8 cellular contexts compared by ENCODE assay signal in the genomic region with DNA sequence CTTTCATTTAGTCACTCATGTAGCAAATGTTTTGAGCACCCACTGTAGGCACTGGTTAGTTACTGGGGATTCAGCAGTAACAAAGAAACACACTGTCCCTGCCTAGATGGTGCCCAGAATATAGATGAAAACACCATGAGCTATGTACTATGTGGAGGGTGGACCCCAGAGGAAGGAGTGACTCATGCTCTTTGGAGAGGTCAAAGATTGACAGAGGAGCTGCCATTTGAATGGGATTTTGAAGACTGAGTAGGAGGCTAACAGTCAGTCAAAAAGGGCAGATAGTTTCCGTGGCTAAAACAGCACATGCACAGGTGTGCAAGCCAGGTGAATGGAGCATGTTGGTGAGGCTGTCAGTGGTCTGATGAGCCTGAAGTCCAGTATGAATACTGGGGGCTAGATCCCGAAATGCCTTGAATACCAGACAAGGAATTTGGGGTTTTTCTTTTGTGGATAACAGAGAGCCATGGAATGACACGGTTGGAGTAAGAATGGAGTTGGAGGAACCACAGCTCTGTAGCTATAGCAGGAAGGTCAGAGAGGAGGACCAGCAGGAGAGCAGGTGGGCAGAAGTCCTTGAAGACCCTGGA. TPM values are rescaled to one million over a fixed set of nuclear protein-coding genes. Genes with fewer than 3 reads are reported as not detected.
DNase-seq lines count a peak whose midpoint lies in the region; ATAC-seq, FAIRE-seq and TF ChIP-seq lines count a peak whose summit lies in the region.

No MANE protein-coding gene starts in this region.

- POLR2A ChIA-PET in HepG2 (lab: Yijun Ruan, JAX), result interaction anchor here (0.9 to 1.0 kb wide), 3 partner anchors 9 to 205 kb away, joined by 3 read pairs; a partner anchor contains a TSS

- H3K36me3 Mint-ChIP-seq in activated T-helper 2 cell treated with anti-CD3 and anti-CD28 coated beads, Interferon-gamma antibody, Interleukin-2, Interleukin-4, amounts not matched to agents 10 μg/mL and 5 μg/mL and 100 μg/mL, durations not matched to agents 14 hours and 24 hours and 36 hours (ENCODE audit: low read depth), result peaks cover 95% of the 10 kb centered on the region

- peak overlapping the region in 1 of 3 experiments; percentile 39; a peak in 1 of 6 replicates for H3K4me3 ChIP-seq in HepG2 (replicated peaks in 1 of 3; ENCODE audit: insufficient read depth in 1 of 3, low read depth in 2 of 3, low read length in 3 of 3)
- no peak overlapping the region for H3K4me3 ChIP-seq in right lobe of liver
- no peak overlapping the region for H3K4me3 ChIP-seq in colonic mucosa

- peak overlapping the region; percentile 63 for H3K4me2 ChIP-seq in HepG2 (ENCODE audit: low read depth, low read length)

- H3K4me1 ChIP-seq in HepG2 (ENCODE audit: insufficient read depth, low read length) (peaks cover 34% of the 10 kb centered on the region), right lobe of liver (no peaks in the 10 kb centered on the region), colonic mucosa (no peaks in the 10 kb centered on the region)

- no peak for TF ChIP-seq RAD21 in HepG2 (CRISPR knock-in tag; IDR thresholded peaks at IDR 0.05)

- peak overlapping the region; percentile 96 for H3K27ac Mint-ChIP-seq in activated T-helper 2 cell treated with anti-CD3 and anti-CD28 coated beads, Interferon-gamma antibody, Interleukin-2, Interleukin-4, amounts not matched to agents 10 μg/mL and 5 μg/mL and 100 μg/mL, durations not matched to agents 14 hours and 24 hours and 36 hours

- H3K9ac ChIP-seq in HepG2 (ENCODE audit: insufficient read depth, low read depth, low read length), result peak overlapping the region; percentile 13; the same call in 1 of the 2 replicates
- no peak overlapping the region for H3K9ac ChIP-seq in colonic mucosa (ENCODE audit: low read depth in 2 of 2, low read length in 2 of 2)

- TF ChIP-seq EP300 in HepG2 (IDR thresholded peaks at IDR 0.05; ENCODE audit: low read depth in 2 of 2, low read length in 2 of 2) (no peak; a peak in 1 of 4 replicates), HepG2 (CRISPR knock-in tag; IDR thresholded peaks at IDR 0.05; ENCODE audit: borderline replicate concordance) (no peak)

- intact Hi-C loops in HepG2 (cut with micrococcal nuclease; ENCODE audit: unreplicated experiment) (no loop called here), right lobe of liver (cut with DNase I) (no loop called here), colonic mucosa (cut with DNase I) (no loop called here)
- intact Hi-C loops in activated T-helper 2 cell treated with anti-CD3 and anti-CD28 coated beads, Interferon-gamma antibody, Interleukin-2, Interleukin-4, amounts not matched to agents 10 μg/mL and 5 μg/mL and 100 μg/mL, durations not matched to agents 14 hours and 24 hours and 36 hours (cut with micrococcal nuclease), result loop anchor here (1.0 to 5.0 kb wide), 6 partner anchors 19 to 236 kb away; no protein-coding TSS in a partner anchor

- TF ChIP-seq CTCF in HepG2 (CRISPR knock-in tag; IDR thresholded peaks at IDR 0.05), result no peak
- no peak for TF ChIP-seq CTCF in right lobe of liver (IDR thresholded peaks at IDR 0.05)
- no peak for TF ChIP-seq CTCF in colonic mucosa (IDR thresholded peaks at IDR 0.05)

- H3K9me3 ChIP-seq in HepG2 (ENCODE audit: low read length), result peaks cover 8% of the 10 kb centered on the region; the same call in 1 of the 2 replicates
- H3K9me3 ChIP-seq in right lobe of liver, result no peaks in the 10 kb centered on the region
- no peaks in the 10 kb centered on the region for H3K9me3 ChIP-seq in colonic mucosa

- in situ Hi-C loops in HepG2 (cut with HindIII; ENCODE audit: extremely low pct_ligation_motif_present, low pct_unique_long_range_greater_than_20kb), result no loop called here

- H3K79me2 ChIP-seq in HepG2 (ENCODE audit: insufficient read depth, low read length), result no peaks in the 10 kb centered on the region

- H3K36me3 ChIP-seq in HepG2 (replicated peaks in 1 of 2; ENCODE audit: control insufficient read depth in 1 of 2, insufficient read depth in 2 of 2, low read length in 2 of 2), result no peaks in the 10 kb centered on the region
- H3K36me3 ChIP-seq in right lobe of liver, result no peaks in the 10 kb centered on the region
- no peaks in the 10 kb centered on the region for H3K36me3 ChIP-seq in colonic mucosa

- no TSS peak for BruUV-seq in HepG2 (replicated peaks; lab: Mats Ljungman, UMichigan)

- H3K27me3 Mint-ChIP-seq in activated T-helper 2 cell treated with anti-CD3 and anti-CD28 coated beads, Interferon-gamma antibody, Interleukin-2, Interleukin-4, amounts not matched to agents 10 μg/mL and 5 μg/mL and 100 μg/mL, durations not matched to agents 14 hours and 24 hours and 36 hours (ENCODE audit: low read depth), result no peaks in the 10 kb centered on the region

- H3K27ac ChIP-seq in HepG2 (ENCODE audit: extremely low read length, insufficient read depth, low read length) (no peak overlapping the region), right lobe of liver (no peak overlapping the region), colonic mucosa (no peak overlapping the region)

- 18% methylated on average over 3 of the region's 3 CpGs for WGBS in HepG2 (ENCODE audit: low lambda C conversion rate)
- WGBS in right lobe of liver (ENCODE audit: insufficient coverage, low coverage, low lambda C conversion rate, missing lambda C conversion rate), result 40% methylated on average over 3 of the region's 3 CpGs

- no peak for TF ChIP-seq POLR2A in HepG2 (IDR thresholded peaks at IDR 0.05; ENCODE audit: insufficient read depth in 1 of 2, low read depth in 2 of 2, low read length in 2 of 2)
- TF ChIP-seq POLR2A in right lobe of liver (IDR thresholded peaks at IDR 0.05), result no peak

- ATAC-seq in HepG2 (peak; percentile 96), right lobe of liver (no peak), HG03460 (IDR thresholded peaks at IDR 0.05; ENCODE audit: unreplicated experiment) (peak; percentile 36), GM19324 (IDR thresholded peaks at IDR 0.05; ENCODE audit: low FRiP score, unreplicated experiment) (no peak)

- CTCF ChIA-PET in HepG2 (lab: Yijun Ruan, JAX; ENCODE audit: low intra/inter-chr PET ratio, low total read pairs), result no interaction called here

- H3K27me3 ChIP-seq in HepG2 (ENCODE audit: control insufficient read depth in 1 of 2, insufficient read depth in 2 of 2, low read length in 2 of 2) (peaks cover 5 to 33% of the 10 kb centered on the region in 2 experiments), right lobe of liver (no peaks in the 10 kb centered on the region), colonic mucosa (no peaks in the 10 kb centered on the region)

- H3K4me3 Mint-ChIP-seq in activated T-helper 2 cell treated with anti-CD3 and anti-CD28 coated beads, Interferon-gamma antibody, Interleukin-2, Interleukin-4, amounts not matched to agents 10 μg/mL and 5 μg/mL and 100 μg/mL, durations not matched to agents 14 hours and 24 hours and 36 hours (ENCODE audit: low read depth), result peak overlapping the region; percentile 99

- H3K9me3 Mint-ChIP-seq in activated T-helper 2 cell treated with anti-CD3 and anti-CD28 coated beads, Interferon-gamma antibody, Interleukin-2, Interleukin-4, amounts not matched to agents 10 μg/mL and 5 μg/mL and 100 μg/mL, durations not matched to agents 14 hours and 24 hours and 36 hours, result peaks cover 20% of the 10 kb centered on the region

- peaks cover 57% of the 10 kb centered on the region for H3K4me1 Mint-ChIP-seq in activated T-helper 2 cell treated with anti-CD3 and anti-CD28 coated beads, Interferon-gamma antibody, Interleukin-2, Interleukin-4, amounts not matched to agents 10 μg/mL and 5 μg/mL and 100 μg/mL, durations not matched to agents 14 hours and 24 hours and 36 hours (ENCODE audit: low read depth)

- peak overlapping the region; percentile 18 for H2AFZ ChIP-seq in HepG2 (ENCODE audit: low read length)

- no peaks in the 10 kb centered on the region for H4K20me1 ChIP-seq in HepG2 (ENCODE audit: insufficient read depth, low read length)

- FAIRE-seq in HepG2 (lab: Jason Lieb, UNC), result peak; percentile 71

- DNase-seq in HepG2 (ENCODE audit: low spot score), result peak; percentile 89
- no peak for DNase-seq in right lobe of liver
- no peak for DNase-seq in activated T-helper 2 cell treated with anti-CD3 and anti-CD28 coated beads, Interferon-gamma antibody, Interleukin-2, Interleukin-4, amounts not matched to agents 10 μg/mL and 5 μg/mL and 100 μg/mL, durations not matched to agents 14 hours and 24 hours and 36 hours (ENCODE audit: low spot score)
- peak; percentile 60 for DNase-seq in renal cortical epithelial cell (ENCODE audit: low read depth)
- DNase-seq in colonic mucosa, result no peak
- no peak for DNase-seq in GDM1 (lab: John Stamatoyannopoulos, UW)

TF ChIP-seq in HepG2, 621 proteins besides CTCF, POLR2A, EP300 and RAD21 (continues in another document):
- no peak for TF ChIP-seq ZNF138 (CRISPR knock-in tag; IDR thresholded peaks at IDR 0.05; ENCODE audit: low read depth)

RNA-seq across cellular contexts. Expression of a gene that starts 6.1 kb away (rescaled TPM):
- total RNA-seq in HepG2 (2016; rRNA removed; fragmentation: Illumina TruSeq; extraction: Trizol), result 0.17 and 0.64 TPM in 2 replicates
- not detected in 2 replicates for total RNA-seq in HepG2 (2016; cell fraction: cytosol; rRNA removed; fragmentation: Illumina TruSeq; extraction: Trizol; ENCODE audit: low read depth)
- total RNA-seq in HepG2 (2016; cell fraction: insoluble cytoplasmic fraction; rRNA removed; fragmentation: Illumina TruSeq; extraction: Trizol), result 0.22 and 0.43 TPM in 2 replicates
- 0.22 and 0.45 TPM in 2 replicates for total RNA-seq in HepG2 (2016; cell fraction: membrane; rRNA removed; fragmentation: Illumina TruSeq; extraction: Trizol)
- 0.28 and 0.40 TPM in 2 replicates for total RNA-seq in HepG2 (2016; cell fraction: nucleus; rRNA removed; fragmentation: Illumina TruSeq; extraction: Trizol)
- polyA plus RNA-seq in HepG2 (2011; rRNA removed), result 0.49 and 1.6 TPM in 2 replicates
- polyA plus RNA-seq in HepG2 (2011; cell fraction: cytosol; rRNA removed), result 0.62 and 1.4 TPM in 2 replicates
- polyA plus RNA-seq in HepG2 (2011; cell fraction: nucleus; rRNA removed), result 0.34 and 1.6 TPM in 2 replicates
- polyA plus RNA-seq in HepG2 (2012), result 1.1 and 2.8 TPM in 2 replicates
- 0.07 and 0.09 TPM in 2 replicates for polyA plus RNA-seq in HepG2 (2016; cell fraction: cytosol; fragmentation: Illumina TruSeq; extraction: Trizol; ENCODE audit: low read depth)
- polyA plus RNA-seq in HepG2 (2016; cell fraction: insoluble cytoplasmic fraction; fragmentation: Illumina TruSeq; extraction: Trizol; ENCODE audit: low read depth), result 0.14 and 0.21 TPM in 2 replicates
- polyA plus RNA-seq in HepG2 (2016; cell fraction: membrane; fragmentation: Illumina TruSeq; extraction: Trizol; ENCODE audit: low read depth), result 0.06 and 0.12 TPM in 2 replicates
- 0.35 and 0.56 TPM in 2 replicates for polyA plus RNA-seq in HepG2 (2016; cell fraction: nucleus; fragmentation: Illumina TruSeq; extraction: Trizol; ENCODE audit: insufficient read depth, low read depth)
- polyA minus RNA-seq in HepG2 (2011; rRNA and poly(A)+ RNA removed; ENCODE audit: low replicate concordance), result 0.56 and 3.1 TPM in 2 replicates
- 0.88 and 1.1 TPM in 2 replicates for polyA minus RNA-seq in HepG2 (2011; cell fraction: cytosol; rRNA and poly(A)+ RNA removed)
- polyA minus RNA-seq in HepG2 (2011; cell fraction: nucleus; rRNA and poly(A)+ RNA removed), result 0.26 and 0.87 TPM in 2 replicates
- total RNA-seq in right lobe of liver, result 1 to 10 TPM in 1 of 6 experiments, under 1 TPM in 5; 0.09 to 1.3 (median 0.31) TPM
- 84.2 and 84.5 TPM in 2 replicates for total RNA-seq in activated T-helper 2 cell treated with anti-CD3 and anti-CD28 coated beads, Interferon-gamma antibody, Interleukin-2, Interleukin-4, amounts not matched to agents 10 μg/mL and 5 μg/mL and 100 μg/mL, durations not matched to agents 14 hours and 24 hours and 36 hours
- total RNA-seq in renal cortical epithelial cell, result under 0.01 TPM in 1 of 2 replicates, not detected in the other
- total RNA-seq in colonic mucosa, result under 1 TPM; 0.56 to 0.91 TPM

Comparison
In these comparisons a context has a peak if more than half of its experiments do, and no peak if none do; other contexts are left out.
1. ATAC-seq: peak in HepG2 (single experiment) and HG03460 (single experiment); none in right lobe of liver (0 of 4) and GM19324 (single experiment).
2. DNase-seq: peak in HepG2 (single experiment) and renal cortical epithelial cell (single experiment); none in right lobe of liver (0 of 3), activated T-helper 2 cell treated with anti-CD3 and anti-CD28 coated beads, Interferon-gamma antibody, Interleukin-2, Interleukin-4, amounts not matched to agents 10 μg/mL and 5 μg/mL and 100 μg/mL, durations not matched to agents 14 hours and 24 hours and 36 hours (single experiment), colonic mucosa (single experiment) and GDM1 (single experiment).
3. RNA of a gene that starts 6.1 kb away (total RNA-seq): 84.2 to 84.5 TPM in activated T-helper 2 cell treated with anti-CD3 and anti-CD28 coated beads, Interferon-gamma antibody, Interleukin-2, Interleukin-4, amounts not matched to agents 10 μg/mL and 5 μg/mL and 100 μg/mL, durations not matched to agents 14 hours and 24 hours and 36 hours; 0.56 to 0.91 TPM in colonic mucosa, 0.17 to 0.64 TPM in HepG2, 0.09 to 1.3 TPM in right lobe of liver and under 0.01 TPM in renal cortical epithelial cell; every median in the first group is over 10 times any median in the second.